20 cellular contexts compared by ENCODE assay signal in the genomic region with DNA sequence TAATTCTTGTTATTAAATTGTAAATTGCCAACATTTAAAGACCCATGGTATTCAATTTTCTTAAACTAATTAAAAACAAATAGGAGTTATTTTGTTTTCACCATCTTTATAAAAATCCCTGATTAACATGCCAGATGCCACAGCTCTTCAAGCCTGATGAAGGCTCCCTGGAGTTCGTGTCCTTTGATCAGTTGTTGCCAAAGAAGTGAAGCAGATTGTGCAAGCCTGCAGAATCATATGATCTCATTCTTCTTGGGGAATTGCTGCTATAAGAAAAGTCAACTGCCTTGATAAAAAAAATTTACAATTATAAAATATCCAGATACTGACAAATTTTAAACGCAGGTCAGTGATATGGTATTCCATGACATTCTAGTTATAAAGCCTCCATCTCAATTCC.
DNase-seq lines count a peak whose midpoint lies in the region; TF ChIP-seq lines count a peak whose summit lies in the region.
"Had no signal": no experiment of that assay in that cellular context is flagged by ENCODE, and none has a peak within 500 bp of the region (broad histone marks: within the 10 kb centered on the region; RNA-seq: fewer than 3 reads in every experiment).

No MANE protein-coding gene starts in this region.

- DNase-seq in NCI-H524 (lab: John Stamatoyannopoulos, UW) (peak; percentile 9 to 57), NCI-H524 treated with DMSO at 0.1 percent for 48 hours (lab: John Stamatoyannopoulos, UW) (no peak), NCI-H69 (lab: John Stamatoyannopoulos, UW) (peak; percentile 68), epithelial cell of proximal tubule (ENCODE audit: low read depth) (peak; percentile 36), retinal pigment epithelial cell (ENCODE audit: low read depth) (peak; percentile 55), NOMO-1 treated with dmso at 0.1 percent for 144 hours (lab: John Stamatoyannopoulos, UW; ENCODE audit: unreplicated experiment) (no peak), RPMI8226 (no peak), hepatocyte (ENCODE audit: low spot score) (no peak)
- DNase-seq: activated CD4-positive, alpha-beta memory T cell treated with anti-CD3 and anti-CD28 coated beads for 36 hours; activated CD8-positive, alpha-beta memory T cell treated with anti-CD3 and anti-CD28 coated beads, Interleukin-2, amount 50 U/mL, for 48 hours; activated naive CD4-positive, alpha-beta T cell treated with anti-CD3 and anti-CD28 coated beads, Interleukin-2, amount 50 U/mL, for 16 hours; CD8-positive, alpha-beta T cell; H7; kidney; natural killer cell; NCI-H1436; NCI-H510A had no signal

- no peaks in the 10 kb centered on the region for H3K9me2 ChIP-seq in hepatocyte (replicated peaks; ENCODE audit: insufficient read depth)

- no peak overlapping the region for H3K27ac ChIP-seq in hepatocyte
- H3K27ac ChIP-seq: cardiac muscle cell, skin epidermis, vagina had no signal

- H3K4me2 ChIP-seq in hepatocyte: no peak overlapping the region

- H3K4me3 ChIP-seq in epithelial cell of proximal tubule (ENCODE audit: low read depth, low read length): no peak overlapping the region
- no peak overlapping the region for H3K4me3 ChIP-seq in retinal pigment epithelial cell (ENCODE audit: low read length)
- no peak overlapping the region for H3K4me3 ChIP-seq in hepatocyte
- H3K4me3 ChIP-seq: cardiac muscle cell, skin epidermis, vagina had no signal

- H3K9me3 ChIP-seq in hepatocyte (ENCODE audit: low read depth): no peaks in the 10 kb centered on the region
- H3K9me3 ChIP-seq: vagina had no signal

- H3K27me3 ChIP-seq in hepatocyte: no peaks in the 10 kb centered on the region
- H3K27me3 ChIP-seq: cardiac muscle cell, vagina had no signal

- H3K4me1 ChIP-seq in hepatocyte (ENCODE audit: insufficient read depth): no peaks in the 10 kb centered on the region
- H3K4me1 ChIP-seq: vagina had no signal

- WGBS in hepatocyte (ENCODE audit: low lambda C conversion rate, missing lambda C conversion rate): 74% methylated on average over 2 of the region's 2 CpGs

- no peaks in the 10 kb centered on the region for H4K20me1 ChIP-seq in hepatocyte (ENCODE audit: insufficient read depth, poor library complexity, severe bottlenecking)

- no peaks in the 10 kb centered on the region for H3K36me3 ChIP-seq in hepatocyte (replicated peaks; ENCODE audit: insufficient read depth, low read depth)
- H3K36me3 ChIP-seq: cardiac muscle cell, vagina had no signal

- no peaks in the 10 kb centered on the region for H3K79me2 ChIP-seq in hepatocyte

- no peak overlapping the region for H2AFZ ChIP-seq in hepatocyte

- no peak for TF ChIP-seq CTCF in epithelial cell of proximal tubule (conservative IDR thresholded peaks at IDR 0.05; ENCODE audit: low read depth, low read length)
- TF ChIP-seq CTCF in retinal pigment epithelial cell (conservative IDR thresholded peaks at IDR 0.05; ENCODE audit: low read depth, low read length): no peak
- no peak for TF ChIP-seq CTCF in hepatocyte (IDR thresholded peaks at IDR 0.05; ENCODE audit: poor library complexity)

Comparison
In these comparisons a context has a peak if more than half of its experiments do, and no peak if none do; other contexts are left out.
1. DNase-seq: peak in NCI-H524 (2 of 2), NCI-H69 (single experiment), epithelial cell of proximal tubule (single experiment) and retinal pigment epithelial cell (single experiment); none in NCI-H524 treated with DMSO at 0.1 percent for 48 hours (single experiment), NOMO-1 treated with dmso at 0.1 percent for 144 hours (single experiment), RPMI8226 (single experiment) and hepatocyte (single experiment).